8 cellular contexts compared by ENCODE assay signal in the genomic region with DNA sequence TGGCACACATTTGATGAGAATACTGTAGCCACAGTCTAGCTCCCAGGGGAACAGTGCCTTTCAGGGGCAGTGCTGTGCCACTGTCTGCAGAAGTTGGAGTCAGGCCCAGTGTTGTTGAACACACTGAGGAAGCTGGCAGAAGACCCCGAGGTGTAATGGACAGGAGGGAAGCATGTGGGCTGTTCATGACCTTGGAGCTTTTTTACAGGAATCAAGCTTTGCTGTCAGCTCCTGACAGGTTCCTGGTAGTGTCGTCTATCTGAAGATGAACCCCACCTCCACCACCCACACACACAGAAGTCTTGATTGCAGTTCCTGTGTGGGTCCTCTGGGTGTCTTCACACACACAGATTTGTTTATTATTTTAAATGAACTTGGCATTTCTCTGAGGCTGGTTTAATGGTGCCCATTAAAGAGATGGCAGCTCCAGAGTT. TPM values are rescaled to one million over a fixed set of nuclear protein-coding genes. Genes with fewer than 3 reads are reported as not detected.
DNase-seq lines count a peak whose midpoint lies in the region; ATAC-seq and TF ChIP-seq lines count a peak whose summit lies in the region.

No MANE protein-coding gene starts in this region.

- H3K36me3 Mint-ChIP-seq in naive thymus-derived CD4-positive, alpha-beta T cell, result peaks cover 0 to 37% (median 22%) of the 10 kb centered on the region in 5 donors

- no peak overlapping the region for H2AFZ ChIP-seq in SK-N-SH (ENCODE audit: low read depth)

- no peak overlapping the region for H3K4me3 ChIP-seq in GM06990 (replicated peaks; ENCODE audit: low read depth, low read length)
- H3K4me3 ChIP-seq in SK-N-SH (ENCODE audit: low read depth in 2 of 2, low read length in 1 of 2), result no peak overlapping the region; a peak in 1 of 4 replicates
- no peak overlapping the region for H3K4me3 ChIP-seq in cardiac fibroblast (replicated peaks in 1 of 2; ENCODE audit: low read depth in 2 of 2, low read length in 2 of 2)
- peak overlapping the region; percentile 25 for H3K4me3 ChIP-seq in naive thymus-derived CD4-positive, alpha-beta T cell (ENCODE audit: low read length)
- no peak overlapping the region for H3K4me3 ChIP-seq in SJCRH30

- no peaks in the 10 kb centered on the region for H3K27me3 Mint-ChIP-seq in naive thymus-derived CD4-positive, alpha-beta T cell

- DNase-seq in GM06990 (ENCODE audit: extremely low read depth, insufficient read length), result peak; percentile 52
- DNase-seq in GM20000 (ENCODE audit: low spot score), result peak; percentile 69
- DNase-seq in SK-N-SH, result peak; percentile 38
- peak; percentile 44 to 46 for DNase-seq in cardiac fibroblast (ENCODE audit: low read depth in 2 of 2)
- peak in 7 of 9 donors; percentile 60 to 78 (median 67) for DNase-seq in naive thymus-derived CD4-positive, alpha-beta T cell
- DNase-seq in SJCRH30, result no peak
- no peak for DNase-seq in NCI-H2107 treated with DMSO at 0.1 percent for 48 hours (lab: John Stamatoyannopoulos, UW; ENCODE audit: unreplicated experiment)

- ATAC-seq in HG03469 (IDR thresholded peaks at IDR 0.05; ENCODE audit: unreplicated experiment), result peak; percentile 58
- ATAC-seq in naive thymus-derived CD4-positive, alpha-beta T cell, result peak; percentile 93

- CTCF ChIA-PET in SK-N-SH (lab: Yijun Ruan, JAX), result interaction anchor here (0.6 to 2.0 kb wide), 10 partner anchors 13 to 327 kb away, joined by 3 to 11 read pairs (median 3); partner anchors contain the start of gene DTWD2
- CTCF ChIA-PET in naive thymus-derived CD4-positive, alpha-beta T cell (lab: Charles Lee), result interaction anchor here (0.6 to 6.0 kb wide), 36 partner anchors 8 to 344 kb away, joined by 3 to 47 read pairs (median 4); partner anchors contain the start of genes DMXL1 and DTWD2

- H3K4me1 ChIP-seq in SK-N-SH (ENCODE audit: control insufficient read depth in 1 of 2, insufficient read depth in 2 of 2, low read depth in 1 of 2, low read length in 1 of 2) (peaks cover 4 to 14% of the 10 kb centered on the region in 2 experiments; a peak in 2 of 4 replicates), SJCRH30 (peaks cover 11% of the 10 kb centered on the region; the same call in 1 of the 2 replicates)
- peaks cover 72 to 93% of the 10 kb centered on the region in 2 donors for H3K4me1 ChIP-seq in naive thymus-derived CD4-positive, alpha-beta T cell (ENCODE audit: control insufficient read depth in 2 of 2, insufficient read depth in 2 of 2, low read length in 2 of 2)

- H3K27ac ChIP-seq in SK-N-SH (ENCODE audit: low read depth in 2 of 2, low read length in 1 of 2) (peak overlapping the region in 1 of 2 experiments; percentile 18; a peak in 1 of 4 replicates), SJCRH30 (no peak overlapping the region)
- peak overlapping the region; percentile 69 for H3K27ac ChIP-seq in naive thymus-derived CD4-positive, alpha-beta T cell (ENCODE audit: low read depth, low read length)

- H3K4me3 Mint-ChIP-seq in naive thymus-derived CD4-positive, alpha-beta T cell, result peak overlapping the region; percentile 27 to 90 (median 60)

- H3K36me3 ChIP-seq in GM06990 (ENCODE audit: control insufficient read depth, insufficient read depth, low read length) (no peaks in the 10 kb centered on the region), SK-N-SH (replicated peaks in 1 of 2; ENCODE audit: control insufficient read depth in 1 of 2, insufficient read depth in 2 of 2, low read length in 1 of 2) (peaks cover 0 to 4% of the 10 kb centered on the region in 2 experiments), SJCRH30 (peaks cover 2% of the 10 kb centered on the region; the same call in 1 of the 2 replicates)
- peaks cover 0 to 4% (median 0%) of the 10 kb centered on the region in 3 experiments for H3K36me3 ChIP-seq in naive thymus-derived CD4-positive, alpha-beta T cell (ENCODE audit: control insufficient read depth in 2 of 3, insufficient read depth in 3 of 3, low read length in 3 of 3)

- no peaks in the 10 kb centered on the region for H4K20me1 ChIP-seq in SK-N-SH (ENCODE audit: insufficient read depth)

- H3K4me2 ChIP-seq in SK-N-SH, result no peak overlapping the region

- peak; percentile 52 for TF ChIP-seq RAD21 in SK-N-SH (IDR thresholded peaks at IDR 0.05; ENCODE audit: low read length)

- no peaks in the 10 kb centered on the region for H3K9me2 ChIP-seq in SK-N-SH

- no peak overlapping the region for H3K9ac ChIP-seq in SK-N-SH

- TF ChIP-seq CTCF in GM06990 (IDR thresholded peaks at IDR 0.05; ENCODE audit: insufficient read depth, low read length, poor library complexity, severe bottlenecking) (peak; percentile 66), GM20000 (IDR thresholded peaks at IDR 0.05; ENCODE audit: extremely low read depth, missing control alignments) (peak; percentile 4), SK-N-SH (IDR thresholded peaks at IDR 0.05) (peak; percentile 41), cardiac fibroblast (IDR thresholded peaks at IDR 0.05; ENCODE audit: low read depth, low read length) (peak; percentile 38)

- intact Hi-C loops in naive thymus-derived CD4-positive, alpha-beta T cell (cut with micrococcal nuclease), result loop anchor here (1.0 to 5.0 kb wide), 13 partner anchors 9 to 327 kb away; partner anchors contain the start of genes DTWD2 (in 2 of the 2) and TNFAIP8 (in 1 of the 2)

- POLR2A ChIA-PET in SK-N-SH (lab: Yijun Ruan, JAX), result no interaction called here
- POLR2A ChIA-PET in naive thymus-derived CD4-positive, alpha-beta T cell (lab: Charles Lee), result interaction anchor here (0.5 to 21.4 kb wide), 15 partner anchors 8 to 97 kb away, joined by 3 to 466 read pairs (median 6); no protein-coding TSS in a partner anchor

- peaks cover 0 to 6% (median 0%) of the 10 kb centered on the region in 11 donors for H3K9me3 Mint-ChIP-seq in naive thymus-derived CD4-positive, alpha-beta T cell

- H3F3A ChIP-seq in SK-N-SH (replicated peaks; ENCODE audit: insufficient read depth), result no peaks in the 10 kb centered on the region

- TF ChIP-seq EP300 in SK-N-SH (IDR thresholded peaks at IDR 0.05; ENCODE audit: borderline replicate concordance in 1 of 2, low read depth in 1 of 2, low read length in 1 of 2), result no peak

- peak overlapping the region; percentile 73 to 98 (median 93) for H3K27ac Mint-ChIP-seq in naive thymus-derived CD4-positive, alpha-beta T cell

- H3K9me3 ChIP-seq in SK-N-SH (no peaks in the 10 kb centered on the region), SJCRH30 (replicated peaks) (no peaks in the 10 kb centered on the region)
- no peaks in the 10 kb centered on the region for H3K9me3 ChIP-seq in naive thymus-derived CD4-positive, alpha-beta T cell (ENCODE audit: control insufficient read depth in 2 of 3, low read length in 3 of 3)

- WGBS in SK-N-SH (ENCODE audit: low lambda C conversion rate), result 30% methylated on average over 2 of the region's 2 CpGs

- peaks cover 68 to 96% (median 92%) of the 10 kb centered on the region in 7 donors for H3K4me1 Mint-ChIP-seq in naive thymus-derived CD4-positive, alpha-beta T cell

- H3K27me3 ChIP-seq in GM06990 (replicated peaks; ENCODE audit: control insufficient read depth, insufficient read depth, low read length) (no peaks in the 10 kb centered on the region), SK-N-SH (ENCODE audit: insufficient read depth) (no peaks in the 10 kb centered on the region), SJCRH30 (no peaks in the 10 kb centered on the region)
- H3K27me3 ChIP-seq in naive thymus-derived CD4-positive, alpha-beta T cell (ENCODE audit: control insufficient read depth in 2 of 2, insufficient read depth in 2 of 2, low read length in 2 of 2), result no peaks in the 10 kb centered on the region

- H3K79me2 ChIP-seq in SK-N-SH (ENCODE audit: insufficient read depth), result peaks cover 20% of the 10 kb centered on the region

TF ChIP-seq in SK-N-SH, 30 proteins besides CTCF, POLR2A, EP300 and RAD21:
- TF ChIP-seq SMC3 (IDR thresholded peaks at IDR 0.05; ENCODE audit: low read depth, low read length) (peak; percentile 27; the same call in 1 of the 2 replicates), TAF1 (IDR thresholded peaks at IDR 0.05; ENCODE audit: borderline replicate concordance, low read depth, low read length) (no peak), RXRA (IDR thresholded peaks at IDR 0.05; ENCODE audit: borderline replicate concordance, low read depth) (no peak)

RNA-seq across cellular contexts. Expression of gene TNFAIP8, which starts 40.3 kb away (rescaled TPM):
- polyA plus RNA-seq in SK-N-SH (2012; rRNA removed), result 28.3 and 31.3 TPM in 2 replicates
- polyA plus RNA-seq in SK-N-SH (2012; cell fraction: cytosol; rRNA removed), result 33.8 and 41.5 TPM in 2 replicates
- 11.7 and 15.5 TPM in 2 replicates for polyA plus RNA-seq in SK-N-SH (2012; cell fraction: nucleus; rRNA removed)
- 100 to 1,000 TPM; 102 to 162 (median 130) TPM for total RNA-seq in naive thymus-derived CD4-positive, alpha-beta T cell
- polyA plus RNA-seq in naive thymus-derived CD4-positive, alpha-beta T cell, result 100 to 1,000 TPM; 261 to 285 TPM
- total RNA-seq in SJCRH30 (2014; rRNA removed; shearing (Covaris generic)), result 43.1 and 45.3 TPM in 2 replicates

Comparison
In these comparisons a context has a peak if more than half of its experiments do, and no peak if none do; other contexts are left out.
1. DNase-seq: peak in GM06990 (single experiment), GM20000 (single experiment), SK-N-SH (single experiment), cardiac fibroblast (2 of 2) and naive thymus-derived CD4-positive, alpha-beta T cell (7 of 9); none in SJCRH30 (0 of 2) and NCI-H2107 treated with DMSO at 0.1 percent for 48 hours (single experiment).
2. CTCF ChIP-seq: peak in every context shown above with its lines; median percentile 66 in GM06990; 41 in SK-N-SH; 38 in cardiac fibroblast; 4 in GM20000.